In the genomic region with DNA sequence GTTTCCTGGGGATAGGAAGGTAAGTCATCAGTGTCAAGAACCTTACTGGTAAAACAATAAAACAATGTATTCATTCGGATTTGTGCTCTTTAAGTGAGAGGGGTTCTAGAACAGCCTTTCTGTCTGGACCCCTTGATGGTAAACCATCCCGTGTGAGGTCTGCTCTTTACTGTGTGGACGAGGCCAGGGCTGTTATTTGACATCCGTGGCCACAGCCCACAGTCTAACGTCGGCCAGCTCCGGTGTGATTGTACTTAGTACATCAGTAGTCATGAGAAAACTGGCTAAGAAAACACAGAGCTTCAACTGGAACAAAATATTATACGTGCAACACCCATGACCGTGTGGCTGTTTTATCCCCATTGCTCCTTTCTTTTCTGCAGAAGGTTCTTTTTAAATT, we compare ENCODE assay signal across 18 cellular contexts.
A peak's percentile ranks its signal among the peaks of the same experiment; 100 is the strongest.
DNase-seq lines count a peak whose midpoint lies in the region; ATAC-seq, FAIRE-seq and TF ChIP-seq lines count a peak whose summit lies in the region.
"Had no signal": no experiment of that assay in that cellular context is flagged by ENCODE, and none has a peak within 500 bp of the region (broad histone marks: within the 10 kb centered on the region; RNA-seq: fewer than 3 reads in every experiment).

No MANE protein-coding gene starts in this region.

- no peak overlapping the region for H3K23ac ChIP-seq in IMR-90 (ENCODE audit: low read depth, low read length)

- H3K4me2 ChIP-seq in IMR-90 (ENCODE audit: low read depth, low read length) (no peak overlapping the region), K562 (ENCODE audit: insufficient read depth, low read length) (no peak overlapping the region)
- H3K4me2 ChIP-seq: GM23338, KMS-11 had no signal

- H3K79me2 ChIP-seq in K562 (ENCODE audit: control insufficient read depth, insufficient read depth, low read length) = no peaks in the 10 kb centered on the region

- no peak overlapping the region for H4K91ac ChIP-seq in IMR-90 (ENCODE audit: insufficient read depth, low read depth, low read length)

- POLR2A ChIA-PET in IMR-90 (lab: Charles Lee; ENCODE audit: unreplicated experiment) = no interaction called here
- POLR2A ChIA-PET in K562 (lab: Yijun Ruan, JAX) = no interaction called here

- no peak overlapping the region for H2BK15ac ChIP-seq in IMR-90 (ENCODE audit: low read depth, low read length)

- H2BK120ac ChIP-seq in IMR-90 (ENCODE audit: low read depth, low read length) = no peak overlapping the region

- H3K27ac ChIP-seq in right atrium auricular region (no peak overlapping the region), IMR-90 (ENCODE audit: insufficient read depth, low read length) (no peak overlapping the region), K562 (ENCODE audit: extremely low read depth, low read depth, low read length) (no peak overlapping the region)
- H3K27ac ChIP-seq: KMS-11, neutrophil, testis had no signal

- no peak for FAIRE-seq in K562 (lab: Jason Lieb, UNC)
- peak; percentile 5 for FAIRE-seq in urothelium cell line (lab: Jason Lieb, UNC)
- FAIRE-seq: frontal cortex, TTC549 had no signal

- H4K8ac ChIP-seq in IMR-90 (ENCODE audit: low read depth in 2 of 2, low read length in 2 of 2) = no peak overlapping the region

- no peak overlapping the region for H3K56ac ChIP-seq in IMR-90 (ENCODE audit: extremely low read depth, insufficient read depth, low read length)

- H4K20me1 ChIP-seq in IMR-90 (ENCODE audit: insufficient read depth, low read length) = no peaks in the 10 kb centered on the region
- H4K20me1 ChIP-seq in K562 (replicated peaks; ENCODE audit: control insufficient read depth, insufficient read depth, low read length) = no peaks in the 10 kb centered on the region

- peaks cover 0 to 6% of the 10 kb centered on the region in 2 donors for H3K4me1 ChIP-seq in right atrium auricular region
- no peaks in the 10 kb centered on the region for H3K4me1 ChIP-seq in IMR-90 (ENCODE audit: control insufficient read depth, insufficient read depth, low read length)
- no peaks in the 10 kb centered on the region; a peak in 1 of 5 replicates for H3K4me1 ChIP-seq in K562 (replicated peaks in 1 of 2; ENCODE audit: control insufficient read depth in 2 of 2, insufficient read depth in 2 of 2, low read length in 2 of 2)
- H3K4me1 ChIP-seq: testis had no signal

- H3K9ac ChIP-seq in IMR-90 (ENCODE audit: low read depth, low read length) (no peak overlapping the region), K562 (ENCODE audit: insufficient read depth in 1 of 2, low read depth in 2 of 2, low read length in 2 of 2) (no peak overlapping the region)
- H3K9ac ChIP-seq: KMS-11 had no signal

- intact Hi-C loops in left ventricle myocardium superior (cut with micrococcal nuclease) (no loop called here), IMR-90 (cut with micrococcal nuclease) (no loop called here), K562 (cut with micrococcal nuclease) (no loop called here)

- no peak overlapping the region for H2BK5ac ChIP-seq in IMR-90 (ENCODE audit: low read depth, low read length, poor library complexity, severe bottlenecking)

- WGBS in IMR-90 (ENCODE audit: extremely low coverage in 2 of 2, insufficient read length in 1 of 2), 2 experiments = 72% methylated on average over 6 of the region's 9 CpGs; no CpG with 5 or more reads in 1 of the 2 experiments
- WGBS in K562 (ENCODE audit: insufficient coverage, low coverage, missing lambda C conversion rate) = 8% methylated on average over 9 of the region's 9 CpGs

- TF ChIP-seq POLR2A in IMR-90 (IDR thresholded peaks at IDR 0.05; ENCODE audit: low read depth, low read length) (no peak), K562 (conservative IDR thresholded peaks at IDR 0.05) (no peak)

- no peak overlapping the region for H3K4ac ChIP-seq in IMR-90 (ENCODE audit: low read depth, low read length)

- dilution Hi-C loops in IMR-90 (cut with HindIII; ENCODE audit: low sequenced_read_pairs, unreplicated experiment) = no loop called here

- no peak for TF ChIP-seq CTCF in right atrium auricular region (IDR thresholded peaks at IDR 0.05)
- no peak for TF ChIP-seq CTCF in IMR-90 (conservative IDR thresholded peaks at IDR 0.05; ENCODE audit: low read depth, low read length)
- no peak for TF ChIP-seq CTCF in K562 (IDR thresholded peaks at IDR 0.05 in 2 of 3, conservative IDR thresholded peaks at IDR 0.05 in 1 of 3; ENCODE audit: insufficient read depth in 2 of 3, low read depth in 1 of 3, low read length in 3 of 3)
- no peak for TF ChIP-seq CTCF in GM10266 (IDR thresholded peaks at IDR 0.05; ENCODE audit: control insufficient read depth, insufficient read depth, low read depth, missing control alignments)

- H3K36me3 ChIP-seq in right atrium auricular region = no peaks in the 10 kb centered on the region
- no peaks in the 10 kb centered on the region for H3K36me3 ChIP-seq in IMR-90 (ENCODE audit: control insufficient read depth, insufficient read depth, low read length)
- no peaks in the 10 kb centered on the region for H3K36me3 ChIP-seq in K562 (ENCODE audit: control insufficient read depth, insufficient read depth, low read length)
- H3K36me3 ChIP-seq: neutrophil had no signal

- H3K9me1 ChIP-seq in IMR-90 (ENCODE audit: insufficient read depth, low read length) = no peaks in the 10 kb centered on the region
- no peaks in the 10 kb centered on the region for H3K9me1 ChIP-seq in K562 (ENCODE audit: control insufficient read depth, insufficient read depth, low read length)

- no peak overlapping the region for H2BK20ac ChIP-seq in IMR-90 (ENCODE audit: low read depth, low read length)

- CTCF ChIA-PET in IMR-90 (lab: Yijun Ruan, JAX) (no interaction called here), K562 (lab: Yijun Ruan, JAX; ENCODE audit: low intra/inter-chr PET ratio) (no interaction called here)

- H2AFZ ChIP-seq in IMR-90 (replicated peaks; ENCODE audit: low read length, poor library complexity) = peak overlapping the region; percentile 49
- H2AFZ ChIP-seq in K562 (ENCODE audit: low read depth, low read length) = peak overlapping the region; percentile 66
- H2AFZ ChIP-seq: GM23338 had no signal

- in situ Hi-C loops in IMR-90 (cut with MboI; ENCODE audit: low sequenced_read_pairs) = no loop called here
- in situ Hi-C loops in K562 (cut with MboI) = no loop called here

- no peaks in the 10 kb centered on the region for H3K9me3 ChIP-seq in right atrium auricular region
- no peaks in the 10 kb centered on the region for H3K9me3 ChIP-seq in IMR-90 (ENCODE audit: control insufficient read depth, insufficient read depth, low read length)
- no peaks in the 10 kb centered on the region for H3K9me3 ChIP-seq in K562 (replicated peaks; ENCODE audit: control insufficient read depth, insufficient read depth, low read depth, low read length)
- H3K9me3 ChIP-seq: neutrophil, testis had no signal

- H2AK9ac ChIP-seq in IMR-90 (replicated peaks; ENCODE audit: low read depth, low read length, poor library complexity) = no peak overlapping the region

- H3K79me1 ChIP-seq in IMR-90 (ENCODE audit: low read depth in 1 of 2, low read length in 2 of 2) = no peaks in the 10 kb centered on the region

- no peak overlapping the region for H4K5ac ChIP-seq in IMR-90 (ENCODE audit: low read depth, low read length)

- no peak overlapping the region for H3K4me3 ChIP-seq in right atrium auricular region
- no peak overlapping the region for H3K4me3 ChIP-seq in IMR-90 (ENCODE audit: insufficient read depth, low read depth, low read length)
- no peak overlapping the region for H3K4me3 ChIP-seq in K562
- H3K4me3 ChIP-seq: GM23338, testis had no signal

- DNase-seq in left ventricle myocardium superior (no peak), right atrium auricular region (ENCODE audit: low spot score) (no peak), IMR-90 (no peak), K562 (ENCODE audit: extremely low read depth in 1 of 4, low spot score in 3 of 4) (no peak), urothelium cell line (ENCODE audit: low spot score) (no peak), globus pallidus (ENCODE audit: low spot score) (no peak), GM10266 (ENCODE audit: extremely low spot score) (no peak)
- DNase-seq: amygdala; caudate nucleus; NCI-H2029; RPMI8226; stimulated activated CD8-positive, alpha-beta memory T cell treated with anti-CD3 and anti-CD28 coated beads, Interleukin-4, amount 100 ng/mL, for 48 hours; testis had no signal

- no peak overlapping the region for H2AK5ac ChIP-seq in IMR-90 (ENCODE audit: low read depth, low read length)

- TF ChIP-seq RAD21 in IMR-90 (IDR thresholded peaks at IDR 0.05; ENCODE audit: low read length) (no peak), K562 (CRISPR knock-in tag; conservative IDR thresholded peaks at IDR 0.05 in 1 of 2, IDR thresholded peaks at IDR 0.05 in 1 of 2) (no peak)

- no peak overlapping the region for H3K14ac ChIP-seq in IMR-90 (replicated peaks; ENCODE audit: low read depth, low read length)

- no peak for TF ChIP-seq EP300 in K562 (IDR thresholded peaks at IDR 0.05; ENCODE audit: low read length)

- H3K27me3 ChIP-seq in right atrium auricular region (no peaks in the 10 kb centered on the region), IMR-90 (ENCODE audit: control insufficient read depth, insufficient read depth, low read length) (no peaks in the 10 kb centered on the region), K562 (ENCODE audit: control insufficient read depth in 2 of 2, insufficient read depth in 2 of 2, low read length in 2 of 2) (no peaks in the 10 kb centered on the region)
- H3K27me3 ChIP-seq: testis had no signal

- ATAC-seq in left ventricle myocardium superior (peak; percentile 41), IMR-90 (ENCODE audit: low read depth) (no peak), K562 (peak; percentile 48; the same call in 2 of the 3 replicates)
- ATAC-seq: GM23338 had no signal

- no TSS peak for BruUV-seq in IMR-90 (replicated peaks; lab: Mats Ljungman, UMichigan)
- no TSS peak for BruUV-seq in K562 (replicated peaks; lab: Mats Ljungman, UMichigan)

- no peak overlapping the region for H3K18ac ChIP-seq in IMR-90 (ENCODE audit: low read depth, low read length)

TF ChIP-seq in IMR-90, 13 proteins besides CTCF, POLR2A, EP300 and RAD21 (continues in another document):
- TF ChIP-seq MAZ (IDR thresholded peaks at IDR 0.05; ENCODE audit: borderline replicate concordance, low read depth, low read length) = no peak

TF ChIP-seq in K562, 482 proteins besides CTCF, POLR2A, EP300 and RAD21:
- TF ChIP-seq, protein P1, sequence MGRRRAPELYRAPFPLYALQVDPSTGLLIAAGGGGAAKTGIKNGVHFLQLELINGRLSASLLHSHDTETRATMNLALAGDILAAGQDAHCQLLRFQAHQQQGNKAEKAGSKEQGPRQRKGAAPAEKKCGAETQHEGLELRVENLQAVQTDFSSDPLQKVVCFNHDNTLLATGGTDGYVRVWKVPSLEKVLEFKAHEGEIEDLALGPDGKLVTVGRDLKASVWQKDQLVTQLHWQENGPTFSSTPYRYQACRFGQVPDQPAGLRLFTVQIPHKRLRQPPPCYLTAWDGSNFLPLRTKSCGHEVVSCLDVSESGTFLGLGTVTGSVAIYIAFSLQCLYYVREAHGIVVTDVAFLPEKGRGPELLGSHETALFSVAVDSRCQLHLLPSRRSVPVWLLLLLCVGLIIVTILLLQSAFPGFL (CRISPR knock-in tag; IDR thresholded peaks at IDR 0.05) = no peak
- TF ChIP-seq TCF7 (IDR thresholded peaks at IDR 0.05; ENCODE audit: borderline replicate concordance) = no peak
- TF ChIP-seq POLR2G (IDR thresholded peaks at IDR 0.05; ENCODE audit: low read depth, low read length) = no peak
- TF ChIP-seq NUFIP1 (IDR thresholded peaks at IDR 0.05; ENCODE audit: partially characterized antibody) = no peak
